ENCODE assay signal across 8 cellular contexts in the genomic region with DNA sequence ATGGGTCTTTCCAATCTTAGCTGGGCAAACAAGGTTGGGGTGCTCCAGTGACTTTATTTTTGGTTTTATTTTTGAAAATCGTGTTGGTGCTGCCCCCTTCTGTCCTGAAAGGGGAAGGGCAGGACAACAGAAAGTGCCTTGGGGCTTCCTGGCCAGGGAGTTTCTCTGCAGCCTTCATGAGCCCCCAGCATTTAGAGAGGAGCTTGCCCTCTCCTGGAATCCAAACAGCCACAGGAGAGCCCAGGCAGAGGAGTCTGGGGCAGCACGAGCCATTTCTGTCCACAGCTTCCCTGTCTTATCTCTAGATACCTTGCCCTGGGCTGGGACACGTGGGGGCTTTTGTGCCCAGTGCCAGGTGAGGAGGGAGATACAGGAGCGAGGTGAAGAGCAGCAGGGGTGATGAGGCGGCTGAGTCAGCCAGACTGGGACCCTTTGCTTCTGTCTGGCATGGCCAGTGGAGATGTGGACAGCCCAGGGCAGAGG. TPM values are rescaled to one million over a fixed set of nuclear protein-coding genes. Genes with fewer than 3 reads are reported as not detected.
DNase-seq lines count a peak whose midpoint lies in the region; ATAC-seq and TF ChIP-seq lines count a peak whose summit lies in the region.

No MANE protein-coding gene starts in this region.

- intact Hi-C loops in activated naive CD4-positive, alpha-beta T cell treated with anti-CD3 and anti-CD28 coated beads for 36 hours (cut with micrococcal nuclease): loop anchor here (1.0 to 2.0 kb wide), 2 partner anchors 21 to 189 kb away; partner anchors contain the start of gene C1R
- intact Hi-C loops in heart left ventricle (cut with DNase I) (loop anchor here in 4 of 10 donors (1.0 to 5.0 kb wide), 6 partner anchors 53 to 246 kb away; partner anchors contain the start of genes ATN1 (in 1 of the 4), C1S (in 1 of the 4), LPCAT3 (in 1 of the 4) and TPI1 (in 1 of the 4)), spleen (cut with DNase I; ENCODE audit: low total_unique reads) (loop anchor here (10.0 kb wide), 1 partner anchor 169 kb away; the partner anchor contains the start of genes C12orf57 and RNU7-1)

- H3K27ac ChIP-seq in heart left ventricle (no peak overlapping the region), spleen (peak overlapping the region in 5 of 8 donors; percentile 33 to 97 (median 52)), caudate nucleus (ENCODE audit: low read depth, low read length) (no peak overlapping the region)

- no peaks in the 10 kb centered on the region for H3K9me3 Mint-ChIP-seq in activated naive CD4-positive, alpha-beta T cell treated with anti-CD3 and anti-CD28 coated beads for 36 hours

- no peak for ATAC-seq in heart left ventricle
- no peak for ATAC-seq in HG03342 (IDR thresholded peaks at IDR 0.05; ENCODE audit: unreplicated experiment)

- H3K4me1 ChIP-seq in heart left ventricle: peaks cover 0 to 26% (median 5%) of the 10 kb centered on the region in 12 donors
- peaks cover 16 to 54% (median 37%) of the 10 kb centered on the region in 6 donors for H3K4me1 ChIP-seq in spleen

- no peak overlapping the region for H3K4me3 ChIP-seq in heart left ventricle
- H3K4me3 ChIP-seq in spleen: no peak overlapping the region

- CTCF ChIA-PET in activated naive CD4-positive, alpha-beta T cell treated with anti-CD3 and anti-CD28 coated beads for 36 hours (lab: Charles Lee): interaction anchor here (0.6 to 2.4 kb wide), 23 partner anchors 10 to 354 kb away, joined by 3 to 12 read pairs (median 5); partner anchors contain the start of gene LPCAT3

- no peaks in the 10 kb centered on the region for H3K9me3 ChIP-seq in heart left ventricle
- H3K9me3 ChIP-seq in spleen: no peaks in the 10 kb centered on the region

- no peak for TF ChIP-seq POLR2A in heart left ventricle (IDR thresholded peaks at IDR 0.05)
- TF ChIP-seq POLR2A in spleen (IDR thresholded peaks at IDR 0.05): no peak

- DNase-seq in AG08395 (ENCODE audit: low spot score) (peak; percentile 71), NCI-H748 (lab: John Stamatoyannopoulos, UW; ENCODE audit: unreplicated experiment) (peak; percentile 21), heart left ventricle (no peak), spleen (no peak), caudate nucleus (lab: John Stamatoyannopoulos, UW) (no peak)
- peak; percentile 58 for DNase-seq in activated naive CD4-positive, alpha-beta T cell treated with anti-CD3 and anti-CD28 coated beads for 36 hours

- H3K36me3 Mint-ChIP-seq in activated naive CD4-positive, alpha-beta T cell treated with anti-CD3 and anti-CD28 coated beads for 36 hours (ENCODE audit: low read depth): peaks cover 8% of the 10 kb centered on the region

- H3K4me3 Mint-ChIP-seq in activated naive CD4-positive, alpha-beta T cell treated with anti-CD3 and anti-CD28 coated beads for 36 hours: no peak overlapping the region

- TF ChIP-seq CTCF in GM12873 (IDR thresholded peaks at IDR 0.05; ENCODE audit: insufficient read depth, low read depth, low read length, missing control alignments): peak; percentile 84
- TF ChIP-seq CTCF in heart left ventricle (IDR thresholded peaks at IDR 0.05): peak; percentile 75 to 89 (median 85)
- TF ChIP-seq CTCF in spleen (IDR thresholded peaks at IDR 0.05 in 8 of 11, conservative IDR thresholded peaks at IDR 0.05 in 3 of 11): peak; percentile 66 to 97 (median 93)

- H3K27me3 ChIP-seq in heart left ventricle: no peaks in the 10 kb centered on the region
- no peaks in the 10 kb centered on the region for H3K27me3 ChIP-seq in spleen (replicated peaks in 1 of 7)

- 23 to 42% (median 35%) methylated on average over 4 to 5 of the region's 5 CpGs for WGBS in heart left ventricle, 4 donors
- 40 to 55% (median 50%) methylated on average over 5 of the region's 5 CpGs for WGBS in spleen, 5 donors

- H3K4me1 Mint-ChIP-seq in activated naive CD4-positive, alpha-beta T cell treated with anti-CD3 and anti-CD28 coated beads for 36 hours (ENCODE audit: low read depth): peaks cover 9% of the 10 kb centered on the region

- no peaks in the 10 kb centered on the region for H3K27me3 Mint-ChIP-seq in activated naive CD4-positive, alpha-beta T cell treated with anti-CD3 and anti-CD28 coated beads for 36 hours (ENCODE audit: low read depth)

- no peak overlapping the region for H3K27ac Mint-ChIP-seq in activated naive CD4-positive, alpha-beta T cell treated with anti-CD3 and anti-CD28 coated beads for 36 hours

- peaks cover 0 to 19% (median 0%) of the 10 kb centered on the region in 9 donors for H3K36me3 ChIP-seq in heart left ventricle
- H3K36me3 ChIP-seq in spleen: peaks cover 0 to 46% (median 35%) of the 10 kb centered on the region in 6 donors

RNA-seq across cellular contexts. Expression of gene C1RL, which starts 4.4 kb away (rescaled TPM):
- 10 to 100 TPM; 10.3 to 11.5 TPM for total RNA-seq in activated naive CD4-positive, alpha-beta T cell treated with anti-CD3 and anti-CD28 coated beads for 36 hours
- total RNA-seq in heart left ventricle (10 to 100 TPM in 3 of 9 donors, 1 to 10 TPM in 6; 5.4 to 27.1 (median 7.9) TPM), spleen (100 to 1,000 TPM in 3 of 7 donors, 10 to 100 TPM in 4; 67.0 to 126 (median 93.1) TPM)
- polyA plus RNA-seq in heart left ventricle (1 to 10 TPM; 7.9 to 9.8 TPM), spleen (10 to 100 TPM; 19.1 to 26.1 (median 20.3) TPM)

RNA-seq across cellular contexts. Expression of gene RBP5, which starts 15.3 kb away (rescaled TPM):
- total RNA-seq in activated naive CD4-positive, alpha-beta T cell treated with anti-CD3 and anti-CD28 coated beads for 36 hours: under 1 TPM in 1 of 2 experiments, not detected in 1; 0.57 TPM
- total RNA-seq in heart left ventricle (1 to 10 TPM in 1 of 9 donors, under 1 TPM in 1, not detected in 7; 0.86 to 2.1 TPM), spleen (100 to 1,000 TPM in 5 of 7 donors, 10 to 100 TPM in 2; 55.5 to 158 (median 106) TPM)
- polyA plus RNA-seq in heart left ventricle (under 1 TPM; 0.34 to 0.94 TPM), spleen (100 to 1,000 TPM in 1 of 3 donors, 10 to 100 TPM in 2; 93.2 to 170 (median 97.7) TPM)

RNA-seq across cellular contexts. Expression of gene CLSTN3, which starts 16.7 kb away (rescaled TPM):
- 10 to 100 TPM; 18.3 to 21.8 TPM for total RNA-seq in activated naive CD4-positive, alpha-beta T cell treated with anti-CD3 and anti-CD28 coated beads for 36 hours
- total RNA-seq in heart left ventricle: 10 to 100 TPM in 2 of 9 donors, 1 to 10 TPM in 7; 3.3 to 18.7 (median 4.1) TPM
- polyA plus RNA-seq in heart left ventricle: 1 to 10 TPM; 3.1 to 4.2 TPM
- 100 to 1,000 TPM in 2 of 7 donors, 10 to 100 TPM in 5; 40.1 to 131 (median 87.9) TPM for total RNA-seq in spleen
- 10 to 100 TPM; 15.0 to 21.5 (median 18.7) TPM for polyA plus RNA-seq in spleen

RNA-seq across cellular contexts. Expression of gene C1R, which starts 21.2 kb away (rescaled TPM):
- total RNA-seq in activated naive CD4-positive, alpha-beta T cell treated with anti-CD3 and anti-CD28 coated beads for 36 hours: 1 to 10 TPM; 1.4 to 1.5 TPM
- total RNA-seq in heart left ventricle (100 to 1,000 TPM in 5 of 9 donors, 10 to 100 TPM in 4; 42.6 to 343 (median 107) TPM), spleen (100 to 1,000 TPM; 188 to 421 (median 289) TPM)
- polyA plus RNA-seq in heart left ventricle (10 to 100 TPM; 49.1 to 98.5 TPM), spleen (100 to 1,000 TPM in 2 of 3 donors, 10 to 100 TPM in 1; 91.8 to 183 (median 154) TPM)

RNA-seq across cellular contexts. Expression of gene C1S, which starts 52.9 kb away (rescaled TPM):
- 1 to 10 TPM; 2.2 to 3.1 TPM for total RNA-seq in activated naive CD4-positive, alpha-beta T cell treated with anti-CD3 and anti-CD28 coated beads for 36 hours
- total RNA-seq in heart left ventricle: 100 to 1,000 TPM in 2 of 9 donors, 10 to 100 TPM in 7; 31.9 to 247 (median 74.2) TPM
- 10 to 100 TPM; 30.1 to 36.4 TPM for polyA plus RNA-seq in heart left ventricle
- total RNA-seq in spleen: 100 to 1,000 TPM; 235 to 451 (median 312) TPM
- polyA plus RNA-seq in spleen: 100 to 1,000 TPM; 102 to 179 (median 128) TPM

Comparison
In these comparisons a context has a peak if more than half of its experiments do, and no peak if none do; other contexts are left out.
1. DNase-seq: peak in AG08395 (single experiment), NCI-H748 (single experiment) and activated naive CD4-positive, alpha-beta T cell treated with anti-CD3 and anti-CD28 coated beads for 36 hours (single experiment); none in heart left ventricle (0 of 5), spleen (single experiment) and caudate nucleus (0 of 61).
2. H3K27ac ChIP-seq: peak in spleen (5 of 8); none in heart left ventricle (0 of 12) and caudate nucleus (single experiment).
3. RNA of gene RBP5, which starts 15.3 kb away (total RNA-seq): 55.5 to 158 TPM in spleen; 0.57 TPM in activated naive CD4-positive, alpha-beta T cell treated with anti-CD3 and anti-CD28 coated beads for 36 hours and 0.86 to 2.1 TPM in heart left ventricle; every median in the first group is over 10 times any median in the second.
4. Peak in every context shown above with its lines, with median percentiles within 50 percentile points of each other: CTCF ChIP-seq.